30 cellular contexts compared by ENCODE assay signal in the genomic region with DNA sequence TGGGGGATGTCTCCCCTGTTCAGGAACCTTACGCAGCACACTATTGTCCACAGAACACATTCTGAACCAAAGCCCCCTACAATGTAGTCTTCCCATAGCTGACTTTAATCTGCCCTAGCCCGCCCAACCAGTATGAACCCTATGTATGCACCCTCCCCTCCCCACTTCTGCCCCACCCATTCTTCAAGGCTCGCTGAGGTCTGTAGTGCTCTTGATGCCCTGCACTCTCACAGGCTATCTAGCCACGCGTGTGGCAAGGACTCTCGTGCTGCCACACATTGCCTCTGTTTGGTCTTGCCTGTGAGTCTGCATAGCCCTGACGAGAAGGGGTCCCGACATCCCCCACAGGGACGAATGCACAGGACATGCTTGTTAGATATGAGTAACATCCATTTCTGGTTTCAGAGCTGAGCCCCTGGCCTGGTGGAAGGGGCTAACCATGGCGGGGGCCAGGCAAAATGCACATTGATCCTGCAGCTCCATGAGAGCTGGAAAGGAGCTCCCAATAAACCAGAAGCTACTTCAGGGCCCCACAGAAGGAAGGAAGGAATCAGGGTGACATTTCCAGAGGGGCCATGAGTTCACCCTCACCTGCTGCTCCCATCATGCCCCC. TPM values are rescaled to one million over a fixed set of nuclear protein-coding genes. Genes with fewer than 3 reads are reported as not detected.
"Had no signal": no experiment of that assay in that cellular context is flagged by ENCODE, and none has a peak within 500 bp of the region (broad histone marks: within the 10 kb centered on the region; RNA-seq: fewer than 3 reads in every experiment).

No MANE protein-coding gene starts in this region.

- ATAC-seq: activated CD4-positive, alpha-beta T cell treated with anti-CD3 and anti-CD28 coated beads for 36 hours; activated CD4-positive, CD25-positive, alpha-beta regulatory T cell treated with anti-CD3 and anti-CD28 coated beads, Interleukin-2, amount 50 U/mL, for 24 hours; activated CD8-positive, alpha-beta T cell treated with anti-CD3 and anti-CD28 coated beads, Interleukin-2, amount 10 ng/mL, durations not matched to agents 7 days and 5 days; activated naive CD4-positive, alpha-beta T cell treated with anti-CD3 and anti-CD28 coated beads, Interleukin-2, amount 50 U/mL, for 72 hours; activated T-cell treated with anti-CD3 and anti-CD28 coated beads, Interleukin-2, amount 50 U/mL, for 4 hours; body of pancreas; K562; PC-3; WTC11 had no signal

- DNase-seq: activated CD4-positive, alpha-beta T cell treated with anti-CD3 and anti-CD28 coated beads for 36 hours; activated CD4-positive, alpha-beta T cell treated with anti-CD3 and anti-CD28 coated beads, Interleukin-2, amount 10 ng/mL, durations not matched to agents 7 days and 5 days; activated CD4-positive, alpha-beta T cell treated with anti-CD3 and anti-CD28 coated beads, Interleukin-2, amount 50 U/mL, for 48 hours; activated CD8-positive, alpha-beta T cell treated with anti-CD3 and anti-CD28 coated beads, Interleukin-2, amount 10 ng/mL, durations not matched to agents 7 days and 5 days; activated gamma-delta T cell treated with Interleukin-2 at 50 U/mL for 16 hours; activated naive CD4-positive, alpha-beta T cell treated with anti-CD3 and anti-CD28 coated beads for 36 hours; activated T-cell treated with anti-CD3 and anti-CD28 coated beads, Interleukin-2, amount 50 U/mL, for 4 hours; body of pancreas; caudate nucleus; Karpas-422; NCI-H1105 treated with DMSO at 0.1 percent for 48 hours; NCI-H1436 treated with DMSO at 0.1 percent for 48 hours; NCI-H1694 treated with DMSO at 0.1 percent for 48 hours; NCI-H2029; NCI-H226; NCI-H526; NCI-H748 treated with DMSO at 0.1 percent for 48 hours; NK-92 treated with Interleukin-12 subunit alpha and Interleukin-12 subunit beta, amount 100 ng/mL, for 24 hours; PC-3; RPMI8226; SHP77 treated with DMSO at 0.1 percent for 48 hours; SK-N-SH had no signal

- H3K9me3 ChIP-seq: adrenal gland, body of pancreas, breast epithelium, Peyer's patch, SJSA1, SK-N-SH had no signal

- H3K4me3 ChIP-seq: adrenal gland, body of pancreas, breast epithelium, K562, Peyer's patch, SJSA1 had no signal

- H3K4me1 ChIP-seq: adrenal gland, body of pancreas, breast epithelium, Peyer's patch, SJSA1 had no signal

- H3K36me3 ChIP-seq: breast epithelium had no signal

- H3K27me3 ChIP-seq: adrenal gland, body of pancreas, breast epithelium, Peyer's patch, SJSA1 had no signal

- H3K27ac ChIP-seq: adrenal gland, body of pancreas, breast epithelium, Peyer's patch, SJSA1 had no signal

RNA-seq across cellular contexts. Expression of a gene that starts 22.6 kb away (rescaled TPM):
- total RNA-seq: activated CD8-positive, alpha-beta T cell treated with anti-CD3 and anti-CD28 coated beads, Interleukin-2, amount 10 ng/mL, durations not matched to agents 7 days and 5 days had no signal
